Comparison of ENCODE assay signal across 16 cellular contexts in the genomic region with DNA sequence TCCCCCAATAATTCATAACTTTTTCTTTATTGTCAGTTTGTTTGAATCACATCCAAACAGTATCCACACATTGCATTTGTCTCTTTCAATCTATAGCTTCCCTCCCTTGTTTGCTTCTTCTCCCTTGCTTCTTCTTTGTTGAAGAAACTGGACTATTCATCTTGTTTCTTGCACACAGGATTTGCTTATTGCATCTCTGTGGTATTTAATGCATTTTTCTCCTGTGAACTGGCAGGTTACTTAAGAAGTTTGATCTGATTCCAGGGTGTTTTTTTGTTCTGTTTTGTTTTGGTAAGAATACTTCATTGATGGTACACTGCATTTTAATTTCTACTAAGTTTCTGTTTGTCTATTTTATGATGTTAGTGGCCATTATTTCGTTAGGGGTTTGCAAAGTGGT.
DNase-seq lines count a peak whose midpoint lies in the region; ATAC-seq lines count a peak whose summit lies in the region.
"Had no signal": no experiment of that assay in that cellular context is flagged by ENCODE, and none has a peak within 500 bp of the region (broad histone marks: within the 10 kb centered on the region; RNA-seq: fewer than 3 reads in every experiment).

No MANE protein-coding gene starts in this region.

- H3K27me3 ChIP-seq in SJCRH30, result no peaks in the 10 kb centered on the region
- H3K27me3 ChIP-seq: gastrocnemius medialis, ovary, suprapubic skin had no signal

- no peaks in the 10 kb centered on the region for H3K36me3 ChIP-seq in SJCRH30
- H3K36me3 ChIP-seq: gastrocnemius medialis, ovary, suprapubic skin had no signal

- peak overlapping the region; percentile 32 for H3K27ac ChIP-seq in epithelial cell of prostate
- no peak overlapping the region for H3K27ac ChIP-seq in SJCRH30
- H3K27ac ChIP-seq: gastrocnemius medialis, ovary, suprapubic skin had no signal

- H3K4me3 ChIP-seq in SJCRH30, result no peak overlapping the region
- H3K4me3 ChIP-seq: gastrocnemius medialis, ovary, suprapubic skin had no signal

- ATAC-seq in GM21528 (IDR thresholded peaks at IDR 0.05; ENCODE audit: low FRiP score, unreplicated experiment), result no peak
- ATAC-seq: activated T-cell treated with anti-CD3 and anti-CD28 coated beads, Interleukin-2, amount 50 U/mL, for 72 hours; gastrocnemius medialis; HepG2 had no signal

- H3K9me3 ChIP-seq in SJCRH30 (replicated peaks), result no peaks in the 10 kb centered on the region
- H3K9me3 ChIP-seq: gastrocnemius medialis, ovary, suprapubic skin had no signal

- DNase-seq in EH (ENCODE audit: low read depth), result peak; percentile 78
- peak; percentile 35 for DNase-seq in RPMI7951 (ENCODE audit: low read depth)
- no peak for DNase-seq in epithelial cell of prostate (ENCODE audit: low read depth, low spot score)
- peak; percentile 86 for DNase-seq in renal cortical epithelial cell (ENCODE audit: low read depth)
- DNase-seq in activated CD4-positive, alpha-beta T cell treated with anti-CD3 and anti-CD28 coated beads for 4 hours, result no peak
- DNase-seq in NCI-H2196 (lab: John Stamatoyannopoulos, UW; ENCODE audit: unreplicated experiment), result no peak
- DNase-seq in SJCRH30, result no peak
- DNase-seq: activated T-cell treated with anti-CD3 and anti-CD28 coated beads, Interleukin-2, amount 50 U/mL, for 72 hours; CD4-positive, alpha-beta memory T cell; gastrocnemius medialis; NCI-H1105; NCI-H446; ovary had no signal

- H3K4me1 ChIP-seq in SJCRH30, result peaks cover 40% of the 10 kb centered on the region
- H3K4me1 ChIP-seq: gastrocnemius medialis, suprapubic skin had no signal

Comparison
In these comparisons a context has a peak if more than half of its experiments do, and no peak if none do; other contexts are left out.
1. DNase-seq: peak in EH (single experiment), RPMI7951 (single experiment) and renal cortical epithelial cell (single experiment); none in epithelial cell of prostate (single experiment), activated CD4-positive, alpha-beta T cell treated with anti-CD3 and anti-CD28 coated beads for 4 hours (0 of 2), NCI-H2196 (single experiment) and SJCRH30 (0 of 2).